13 cellular contexts compared by ENCODE assay signal in the genomic region with DNA sequence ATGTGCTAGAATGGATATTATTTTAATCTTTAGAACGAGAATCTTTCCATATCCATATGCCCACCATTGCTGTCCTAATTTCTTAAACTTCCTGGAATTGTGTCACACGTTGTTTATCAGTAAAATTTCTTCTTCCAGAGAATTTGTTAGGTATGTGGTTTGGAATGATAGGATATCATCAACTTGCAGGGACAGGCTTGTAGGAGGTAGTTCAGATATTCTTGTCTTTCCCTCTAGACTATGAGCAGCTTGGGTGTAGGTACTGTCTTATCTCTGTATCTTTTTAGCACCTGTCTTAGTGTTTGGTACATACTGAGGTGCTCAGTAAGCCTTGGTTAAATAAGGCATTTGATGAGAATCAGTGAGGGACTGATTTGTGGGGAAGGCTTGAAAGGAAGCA. TPM values are rescaled to one million over a fixed set of nuclear protein-coding genes. Genes with fewer than 3 reads are reported as not detected.
DNase-seq lines count a peak whose midpoint lies in the region; ATAC-seq and TF ChIP-seq lines count a peak whose summit lies in the region.
"Had no signal": no experiment of that assay in that cellular context is flagged by ENCODE, and none has a peak within 500 bp of the region (broad histone marks: within the 10 kb centered on the region; RNA-seq: fewer than 3 reads in every experiment).

No MANE protein-coding gene starts in this region.

- H4K91ac ChIP-seq in trophoblast cell (ENCODE audit: low read depth, low read length), result no peak overlapping the region

- ATAC-seq in GM21717 (IDR thresholded peaks at IDR 0.05; ENCODE audit: unreplicated experiment) (no peak), HG02885 (IDR thresholded peaks at IDR 0.05; ENCODE audit: poor library complexity, unreplicated experiment) (no peak)

- no peak overlapping the region for H2BK12ac ChIP-seq in trophoblast cell (ENCODE audit: low read length)

- peaks cover 0 to 9% (median 8%) of the 10 kb centered on the region in 3 donors for H3K36me3 Mint-ChIP-seq in immature natural killer cell
- peaks cover 1% of the 10 kb centered on the region for H3K36me3 Mint-ChIP-seq in T-helper 2 cell treated with Interferon-gamma antibody and Interleukin-4, amounts not matched to agents 5 μg/mL and 100 μg/mL, for 36 hours (ENCODE audit: low read depth)

- H3K4me1 Mint-ChIP-seq in immature natural killer cell, result peaks cover 6% of the 10 kb centered on the region in 2 donors
- peaks cover 8% of the 10 kb centered on the region for H3K4me1 Mint-ChIP-seq in T-helper 2 cell treated with Interferon-gamma antibody and Interleukin-4, amounts not matched to agents 5 μg/mL and 100 μg/mL, for 36 hours (ENCODE audit: low read depth)
- H3K4me1 Mint-ChIP-seq: central memory CD8-positive, alpha-beta T cell had no signal

- DNase-seq in AG10803 (ENCODE audit: low read depth) (no peak), fibroblast of the aortic adventitia (ENCODE audit: low read depth) (no peak), trophoblast cell (peak; percentile 17 to 68), immature natural killer cell (no peak)
- DNase-seq in T-helper 2 cell treated with Interferon-gamma antibody and Interleukin-4, amounts not matched to agents 5 μg/mL and 100 μg/mL, for 36 hours (ENCODE audit: low spot score), result no peak
- DNase-seq: kidney glomerular epithelial cell, NCI-H187 treated with DMSO at 0.1 percent for 48 hours had no signal

- H3K9me3 ChIP-seq in trophoblast cell (ENCODE audit: insufficient read depth, low read depth, low read length), result no peaks in the 10 kb centered on the region

- no peak overlapping the region for H2BK5ac ChIP-seq in trophoblast cell (ENCODE audit: low read depth, low read length, poor library complexity)

- no peak overlapping the region for H3K9ac ChIP-seq in trophoblast cell (ENCODE audit: low read length)

- no peak overlapping the region for H2AK5ac ChIP-seq in trophoblast cell (ENCODE audit: low read length)

- H3K79me2 ChIP-seq in trophoblast cell (ENCODE audit: control insufficient read depth, insufficient read depth, low read length, poor library complexity), result peaks cover 27% of the 10 kb centered on the region

- no peak overlapping the region for H3K23ac ChIP-seq in trophoblast cell (ENCODE audit: low read length)

- peak overlapping the region; percentile 11 for H3K27ac ChIP-seq in angular gyrus (ENCODE audit: low read depth, low read length)
- peak overlapping the region; percentile 33 for H3K27ac ChIP-seq in trophoblast cell (ENCODE audit: low read depth, low read length)
- H3K27ac ChIP-seq: C4-2B had no signal

- H3K4me1 ChIP-seq in trophoblast cell (ENCODE audit: control insufficient read depth in 1 of 2, insufficient read depth in 2 of 2, low read length in 2 of 2), result peaks cover 4 to 5% of the 10 kb centered on the region in 2 experiments

- peaks cover 0 to 4% (median 4%) of the 10 kb centered on the region in 3 donors for H3K27me3 Mint-ChIP-seq in immature natural killer cell (ENCODE audit: low read depth in 3 of 3)
- no peaks in the 10 kb centered on the region for H3K27me3 Mint-ChIP-seq in T-helper 2 cell treated with Interferon-gamma antibody and Interleukin-4, amounts not matched to agents 5 μg/mL and 100 μg/mL, for 36 hours (ENCODE audit: low read depth)
- H3K27me3 Mint-ChIP-seq: central memory CD8-positive, alpha-beta T cell had no signal

- H3K27me3 ChIP-seq in trophoblast cell (ENCODE audit: insufficient read depth, low read length), result no peaks in the 10 kb centered on the region

- no peak overlapping the region for H2BK120ac ChIP-seq in trophoblast cell (ENCODE audit: insufficient read depth, low read length, poor library complexity)

- H4K12ac ChIP-seq in trophoblast cell (ENCODE audit: low read depth, low read length), result no peak overlapping the region

- TF ChIP-seq CTCF in AG10803 (conservative IDR thresholded peaks at IDR 0.05; ENCODE audit: low read length) (no peak; the same call in 1 of the 2 replicates), fibroblast of the aortic adventitia (IDR thresholded peaks at IDR 0.05; ENCODE audit: insufficient read depth, low read length) (no peak)

- H2AFZ ChIP-seq in trophoblast cell (ENCODE audit: insufficient read depth, low read length, poor library complexity), result no peak overlapping the region

- no peak overlapping the region for H3K14ac ChIP-seq in trophoblast cell (ENCODE audit: low read length)

- peaks cover 0 to 5% of the 10 kb centered on the region in 2 experiments for H3K36me3 ChIP-seq in trophoblast cell (ENCODE audit: control insufficient read depth in 1 of 2, insufficient read depth in 2 of 2, low read length in 2 of 2)

- no peak overlapping the region for H3K4me3 Mint-ChIP-seq in immature natural killer cell
- H3K4me3 Mint-ChIP-seq in T-helper 2 cell treated with Interferon-gamma antibody and Interleukin-4, amounts not matched to agents 5 μg/mL and 100 μg/mL, for 36 hours, result no peak overlapping the region
- H3K4me3 Mint-ChIP-seq: central memory CD8-positive, alpha-beta T cell had no signal

- peak overlapping the region; percentile 68 for H3K4me2 ChIP-seq in trophoblast cell (ENCODE audit: low read length)

- no peaks in the 10 kb centered on the region for H3K9me3 Mint-ChIP-seq in immature natural killer cell
- no peaks in the 10 kb centered on the region for H3K9me3 Mint-ChIP-seq in T-helper 2 cell treated with Interferon-gamma antibody and Interleukin-4, amounts not matched to agents 5 μg/mL and 100 μg/mL, for 36 hours
- H3K9me3 Mint-ChIP-seq: central memory CD8-positive, alpha-beta T cell had no signal

- H3K4ac ChIP-seq in trophoblast cell (ENCODE audit: low read depth, low read length), result peak overlapping the region; percentile 98

- no peak overlapping the region for H3K18ac ChIP-seq in trophoblast cell (ENCODE audit: low read length)

- H3K4me3 ChIP-seq in AG10803 (ENCODE audit: low read length) (peak overlapping the region; percentile 80), fibroblast of the aortic adventitia (ENCODE audit: low read depth, low read length) (peak overlapping the region; percentile 70), trophoblast cell (ENCODE audit: low read depth, low read length) (no peak overlapping the region)

- no peak overlapping the region for H4K8ac ChIP-seq in trophoblast cell (ENCODE audit: low read depth, low read length)

- peaks cover 6% of the 10 kb centered on the region for H3K79me1 ChIP-seq in trophoblast cell (ENCODE audit: low read length)

- WGBS in trophoblast cell (ENCODE audit: extremely low coverage, insufficient coverage, insufficient read length), result no CpG with 5 or more reads among the region's 2 CpGs

- H3K27ac Mint-ChIP-seq in immature natural killer cell, result no peak overlapping the region
- no peak overlapping the region for H3K27ac Mint-ChIP-seq in T-helper 2 cell treated with Interferon-gamma antibody and Interleukin-4, amounts not matched to agents 5 μg/mL and 100 μg/mL, for 36 hours

RNA-seq across cellular contexts. Expression of gene CTNND1, which starts 3.4 kb away (rescaled TPM):
- total RNA-seq in fibroblast of the aortic adventitia (ENCODE audit: low replicate concordance), result 83.1 and 169 TPM in 2 replicates
- 146 and 148 TPM in 2 replicates for polyA plus RNA-seq in trophoblast cell (2013)
- polyA plus RNA-seq in immature natural killer cell, result 1 to 10 TPM; 1.1 to 2.5 (median 1.9) TPM

RNA-seq across cellular contexts. Expression of gene BTBD18, which starts 13.4 kb away (rescaled TPM):
- 0.09 TPM in 1 of 2 replicates, not detected in the other for total RNA-seq in fibroblast of the aortic adventitia (ENCODE audit: low replicate concordance)
- polyA plus RNA-seq in trophoblast cell (2013), result not detected in 2 replicates
- under 1 TPM; 0.12 to 0.86 (median 0.25) TPM for polyA plus RNA-seq in immature natural killer cell
- total RNA-seq: activated CD8-positive, alpha-beta memory T cell treated with anti-CD3 and anti-CD28 coated beads for 36 hours had no signal

RNA-seq across cellular contexts. Expression of gene SELENOH, which starts 23.7 kb away (rescaled TPM):
- 63.4 and 139 TPM in 2 replicates for total RNA-seq in fibroblast of the aortic adventitia (ENCODE audit: low replicate concordance)
- polyA plus RNA-seq in trophoblast cell (2013), result 198 and 199 TPM in 2 replicates
- 100 to 1,000 TPM; 157 to 276 (median 190) TPM for polyA plus RNA-seq in immature natural killer cell

RNA-seq across cellular contexts. Expression of gene TMX2, which starts 52.6 kb away (rescaled TPM):
- 46.9 and 66.6 TPM in 2 replicates for total RNA-seq in fibroblast of the aortic adventitia (ENCODE audit: low replicate concordance)
- 76.1 and 78.5 TPM in 2 replicates for polyA plus RNA-seq in trophoblast cell (2013)
- 100 to 1,000 TPM in 1 of 3 donors, 10 to 100 TPM in 2; 59.3 to 139 (median 72.1) TPM for polyA plus RNA-seq in immature natural killer cell

RNA-seq across cellular contexts. Expression of gene MED19, which starts 53.0 kb away (rescaled TPM):
- total RNA-seq in fibroblast of the aortic adventitia (ENCODE audit: low replicate concordance), result 2.6 and 16.9 TPM in 2 replicates
- 32.5 and 33.4 TPM in 2 replicates for polyA plus RNA-seq in trophoblast cell (2013)
- 10 to 100 TPM; 12.6 to 19.7 (median 19.6) TPM for polyA plus RNA-seq in immature natural killer cell

Comparison
In these comparisons a context has a peak if more than half of its experiments do, and no peak if none do; other contexts are left out.
1. DNase-seq: peak in trophoblast cell (2 of 2); none in AG10803 (single experiment), fibroblast of the aortic adventitia (single experiment), immature natural killer cell (0 of 3) and T-helper 2 cell treated with Interferon-gamma antibody and Interleukin-4, amounts not matched to agents 5 μg/mL and 100 μg/mL, for 36 hours (single experiment).